Comparison of ENCODE assay signal across 8 cellular contexts in the genomic region with DNA sequence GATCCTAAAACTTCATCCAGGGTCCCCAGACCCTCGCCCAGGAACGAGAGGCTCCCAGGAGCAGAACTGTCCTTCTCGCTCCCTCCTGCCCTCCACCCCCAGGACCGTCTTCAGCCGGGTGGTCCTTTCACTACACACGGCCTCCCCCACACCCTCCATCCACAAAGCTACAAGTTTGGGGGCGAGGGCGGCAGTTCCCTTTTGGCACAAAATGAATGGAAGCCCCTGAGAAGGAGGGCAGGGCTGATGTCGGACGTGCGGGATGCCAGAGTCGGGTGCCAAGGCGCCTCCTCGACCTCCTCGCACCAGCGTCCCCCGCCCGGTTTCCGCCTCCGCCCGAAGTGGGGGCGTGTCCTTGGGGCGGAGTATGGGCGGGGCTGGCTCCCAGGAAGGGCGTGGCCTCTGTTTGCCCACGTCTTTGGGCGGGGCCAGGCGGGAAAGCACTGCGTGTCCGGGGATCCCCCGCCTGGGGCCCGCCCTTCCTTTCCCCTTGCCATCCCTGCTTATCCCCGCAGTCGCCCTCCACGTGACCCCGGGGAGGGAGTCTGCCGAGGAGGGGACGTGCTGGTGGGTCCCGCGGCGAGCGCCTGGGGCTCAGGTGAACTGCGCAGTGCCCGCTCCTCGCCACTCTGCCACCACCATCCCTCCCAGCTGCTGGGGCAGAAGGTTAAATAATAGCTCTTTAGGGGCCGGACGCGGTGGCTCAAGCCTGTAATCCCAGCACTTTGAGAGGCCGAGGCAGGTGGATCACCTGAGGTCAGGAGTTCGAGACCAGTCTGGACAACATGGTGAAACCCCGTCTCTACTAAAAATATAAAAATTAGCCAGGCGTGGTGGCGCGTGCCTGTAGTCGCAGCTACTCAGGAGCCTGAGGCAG. TPM values are rescaled to one million over a fixed set of nuclear protein-coding genes. Genes with fewer than 3 reads are reported as not detected.
DNase-seq lines count a peak whose midpoint lies in the region; ATAC-seq and TF ChIP-seq lines count a peak whose summit lies in the region.

No MANE protein-coding gene starts in this region.

- peak; percentile 91 for DNase-seq in NCI-H774 (lab: John Stamatoyannopoulos, UW)
- peak; percentile 92 to 95 for DNase-seq in activated CD4-positive, alpha-beta T cell treated with anti-CD3 and anti-CD28 coated beads, Interleukin-2, amount 50 U/mL, for 4 hours
- DNase-seq in right lobe of liver, result peak; percentile 95 to 97 (median 96)
- peak; percentile 92 to 98 for DNase-seq in stimulated activated CD4-positive, alpha-beta T cell treated with anti-CD3 and anti-CD28 coated beads, Interleukin-4, amount 100 ng/mL, for 48 hours (ENCODE audit: low read depth in 2 of 2)

- H3K9ac ChIP-seq in BLaER1 treated with 17β-estradiol and CSF1 and Interleukin-3, amounts not matched to agents 10 nM and 100 nM, result peak overlapping the region; percentile 52 to 80 (median 74)

- intact Hi-C loops in dendritic cell treated with granulocyte-macrophage colony-stimulating factor and Interleukin-4, amounts not matched to agents 40 ng/mL and 50 ng/mL, for 4 days (cut with micrococcal nuclease), result no loop called here
- intact Hi-C loops in right lobe of liver (cut with DNase I), result no loop called here

- H3K4me1 ChIP-seq in BLaER1 treated with 17β-estradiol and CSF1 and Interleukin-3, amounts not matched to agents 10 nM and 100 nM, result peaks cover 46 to 71% (median 58%) of the 10 kb centered on the region in 10 experiments
- peaks cover 0 to 9% (median 0%) of the 10 kb centered on the region in 4 donors for H3K4me1 ChIP-seq in right lobe of liver

- peak overlapping the region; percentile 51 to 72 (median 58) for H3K4me3 ChIP-seq in BLaER1 treated with 17β-estradiol and CSF1 and Interleukin-3, amounts not matched to agents 10 nM and 100 nM
- peak overlapping the region; percentile 27 to 55 (median 45) for H3K4me3 ChIP-seq in right lobe of liver

- peak overlapping the region; percentile 88 to 100 (median 98) for H3K4me2 ChIP-seq in BLaER1 treated with 17β-estradiol and CSF1 and Interleukin-3, amounts not matched to agents 10 nM and 100 nM

- H4K20me1 ChIP-seq in BLaER1 treated with 17β-estradiol and CSF1 and Interleukin-3, amounts not matched to agents 10 nM and 100 nM, result peaks cover 0 to 32% (median 24%) of the 10 kb centered on the region in 11 experiments; a peak in 17 of 22 replicates

- ATAC-seq in GM19397 (IDR thresholded peaks at IDR 0.05; ENCODE audit: unreplicated experiment) (peak; percentile 85), HG03571 (IDR thresholded peaks at IDR 0.05; ENCODE audit: unreplicated experiment) (peak; percentile 77), right lobe of liver (peak; percentile 96 to 98 (median 97))

- 14% methylated on average over 31 of the region's 55 CpGs for WGBS in right lobe of liver (ENCODE audit: insufficient coverage, low coverage, low lambda C conversion rate, missing lambda C conversion rate)

- no peaks in the 10 kb centered on the region for H3K9me3 Mint-ChIP-seq in dendritic cell treated with granulocyte-macrophage colony-stimulating factor and Interleukin-4, amounts not matched to agents 40 ng/mL and 50 ng/mL, for 4 days

- H3K9me3 ChIP-seq in BLaER1 treated with 17β-estradiol and CSF1 and Interleukin-3, amounts not matched to agents 10 nM and 100 nM (replicated peaks in 1 of 11), result no peaks in the 10 kb centered on the region
- H3K9me3 ChIP-seq in right lobe of liver, result no peaks in the 10 kb centered on the region

- peak overlapping the region; percentile 96 for H3K4me3 Mint-ChIP-seq in dendritic cell treated with granulocyte-macrophage colony-stimulating factor and Interleukin-4, amounts not matched to agents 40 ng/mL and 50 ng/mL, for 4 days

- H3K27ac ChIP-seq in BLaER1 treated with 17β-estradiol and CSF1 and Interleukin-3, amounts not matched to agents 10 nM and 100 nM, result peak overlapping the region; percentile 36 to 72 (median 56); a peak in 20 of 22 replicates
- H3K27ac ChIP-seq in right lobe of liver, result peak overlapping the region; percentile 56 to 88 (median 69)

- peaks cover 25% of the 10 kb centered on the region for H3K27me3 Mint-ChIP-seq in dendritic cell treated with granulocyte-macrophage colony-stimulating factor and Interleukin-4, amounts not matched to agents 40 ng/mL and 50 ng/mL, for 4 days

- peak; percentile 80 for TF ChIP-seq POLR2A in right lobe of liver (IDR thresholded peaks at IDR 0.05)

- peaks cover 10% of the 10 kb centered on the region for H3K36me3 Mint-ChIP-seq in dendritic cell treated with granulocyte-macrophage colony-stimulating factor and Interleukin-4, amounts not matched to agents 40 ng/mL and 50 ng/mL, for 4 days (ENCODE audit: low read depth)

- peaks cover 0 to 33% (median 21%) of the 10 kb centered on the region in 11 experiments; a peak in 19 of 22 replicates for H3K27me3 ChIP-seq in BLaER1 treated with 17β-estradiol and CSF1 and Interleukin-3, amounts not matched to agents 10 nM and 100 nM
- no peaks in the 10 kb centered on the region for H3K27me3 ChIP-seq in right lobe of liver

- H3K4me1 Mint-ChIP-seq in dendritic cell treated with granulocyte-macrophage colony-stimulating factor and Interleukin-4, amounts not matched to agents 40 ng/mL and 50 ng/mL, for 4 days (ENCODE audit: low read depth), result peaks cover 59% of the 10 kb centered on the region

- peaks cover 0 to under 1% (median 0%) of the 10 kb centered on the region in 11 experiments; a peak in 1 of 22 replicates for H3K36me3 ChIP-seq in BLaER1 treated with 17β-estradiol and CSF1 and Interleukin-3, amounts not matched to agents 10 nM and 100 nM
- no peaks in the 10 kb centered on the region for H3K36me3 ChIP-seq in right lobe of liver

- TF ChIP-seq CTCF in right lobe of liver (IDR thresholded peaks at IDR 0.05), result no peak

- peak overlapping the region; percentile 95 for H3K27ac Mint-ChIP-seq in dendritic cell treated with granulocyte-macrophage colony-stimulating factor and Interleukin-4, amounts not matched to agents 40 ng/mL and 50 ng/mL, for 4 days

RNA-seq across cellular contexts. Expression of gene EFEMP2, which starts 0.9 kb away (rescaled TPM):
- total RNA-seq in right lobe of liver, result 10 to 100 TPM in 1 of 6 experiments, 1 to 10 TPM in 5; 5.1 to 13.9 (median 7.8) TPM

RNA-seq across cellular contexts. Expression of gene CTSW, which starts 6.1 kb away (rescaled TPM):
- 1 to 10 TPM in 3 of 6 experiments, under 1 TPM in 3; 0.49 to 1.3 (median 1.0) TPM for total RNA-seq in right lobe of liver

RNA-seq across cellular contexts. Expression of gene MUS81, which starts 13.3 kb away (rescaled TPM):
- total RNA-seq in right lobe of liver, result 10 to 100 TPM; 14.0 to 25.6 (median 19.7) TPM

RNA-seq across cellular contexts. Expression of gene FIBP, which starts 14.8 kb away (rescaled TPM):
- 10 to 100 TPM; 19.4 to 66.1 (median 23.3) TPM for total RNA-seq in right lobe of liver

RNA-seq across cellular contexts. Expression of gene CFL1, which starts 15.5 kb away (rescaled TPM):
- 100 to 1,000 TPM; 219 to 503 (median 313) TPM for total RNA-seq in right lobe of liver

Comparison
In these comparisons a context has a peak if more than half of its experiments do, and no peak if none do; other contexts are left out.
1. Peak in every context shown above with its lines: DNase-seq, ATAC-seq, H3K4me3 ChIP-seq and H3K27ac ChIP-seq.